Comparison of ENCODE assay signal across 1 cellular context in the genomic region with DNA sequence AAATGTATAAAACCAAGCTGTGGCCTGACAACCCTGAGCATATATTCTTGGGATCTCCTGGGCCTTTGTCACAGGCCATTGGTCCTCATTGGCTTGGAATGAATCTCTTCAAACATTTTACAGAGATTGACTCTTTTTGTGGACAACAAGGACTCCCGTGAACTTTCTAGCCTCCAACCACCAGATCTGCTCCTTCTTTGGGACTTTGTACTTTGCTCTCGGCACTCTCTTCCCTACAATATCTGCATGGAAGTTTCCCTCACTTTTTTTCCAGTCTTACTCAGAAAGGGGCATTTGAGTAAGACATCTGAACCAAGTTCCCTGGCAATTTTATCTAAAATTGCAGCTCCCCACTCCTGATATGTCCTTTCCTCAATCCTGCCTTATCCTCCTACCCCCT.
TF ChIP-seq lines count a peak whose summit lies in the region.

No MANE protein-coding gene starts in this region.

TF ChIP-seq in IMR-90, 13 proteins besides CTCF, POLR2A, EP300 and RAD21:
- TF ChIP-seq SMC3 (IDR thresholded peaks at IDR 0.05; ENCODE audit: low read depth, low read length), result no peak
- TF ChIP-seq BHLHE40 (IDR thresholded peaks at IDR 0.05; ENCODE audit: low read depth, low read length), result no peak
- TF ChIP-seq ELK1 (IDR thresholded peaks at IDR 0.05; ENCODE audit: borderline replicate concordance, low read depth, low read length), result no peak
- TF ChIP-seq FOS (IDR thresholded peaks at IDR 0.05; ENCODE audit: low read depth, low read length), result no peak
